In genomic region chr20:35991142-35991771, GRCh38 we compare ENCODE assay signal across 2 cellular contexts.
TF ChIP-seq lines count a peak whose summit lies in the region.

No MANE protein-coding gene starts in this region.

TF ChIP-seq in GM12878, 131 proteins besides CTCF, POLR2A, EP300 and RAD21:
- TF ChIP-seq E2F8 (IDR thresholded peaks at IDR 0.05; ENCODE audit: low read depth, partially characterized antibody) = no peak

TF ChIP-seq in GM12891, 5 proteins besides CTCF, POLR2A, EP300 and RAD21:
- no peak for TF ChIP-seq POU2F2 (IDR thresholded peaks at IDR 0.05; ENCODE audit: low read depth, low read length)
